In the genomic region with DNA sequence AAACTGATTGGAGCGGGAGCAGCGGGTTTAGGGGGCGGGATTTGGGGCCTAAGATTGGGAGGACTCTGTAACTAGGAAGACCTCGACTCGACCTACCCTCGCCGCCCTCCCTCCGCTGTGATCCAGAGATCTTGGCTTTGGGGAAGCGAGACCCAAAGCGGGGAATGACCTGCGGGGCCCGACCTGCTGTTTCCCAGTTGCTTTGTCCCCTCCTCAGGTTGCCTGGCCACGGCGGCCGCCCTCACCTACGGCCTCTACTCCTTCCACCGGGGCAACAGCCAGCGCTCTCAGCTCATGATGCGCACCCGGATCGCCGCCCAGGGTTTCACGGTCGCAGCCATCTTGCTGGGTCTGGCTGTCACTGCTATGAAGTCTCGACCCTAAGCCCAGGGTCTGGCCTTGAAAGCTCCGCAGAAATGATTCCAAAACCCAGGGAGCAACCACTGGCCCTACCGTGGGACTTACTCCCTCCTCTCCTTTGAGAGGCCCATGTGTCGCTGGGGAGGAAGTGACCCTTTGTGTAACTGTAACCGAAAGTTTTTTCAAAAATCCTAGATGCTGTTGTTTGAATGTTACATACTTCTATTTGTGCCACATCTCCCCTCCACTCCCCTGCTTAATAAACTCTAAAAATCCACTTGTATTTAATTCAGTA, we compare ENCODE assay signal across 1 cellular context.
TF ChIP-seq lines count a peak whose summit lies in the region.

No MANE protein-coding gene starts in this region.

TF ChIP-seq in HEK293, 187 proteins besides CTCF, POLR2A, EP300 and RAD21 (continued from another document and continues in another):
- TF ChIP-seq PATZ1 (tag by site-specific recombination; IDR thresholded peaks at IDR 0.05), result no peak; the same call in 1 of the 2 replicates
- TF ChIP-seq ZNF311 (tag by site-specific recombination; IDR thresholded peaks at IDR 0.05; ENCODE audit: borderline replicate concordance), result no peak
- TF ChIP-seq BCL11A (tag by site-specific recombination; IDR thresholded peaks at IDR 0.05; ENCODE audit: low read depth), result no peak; the same call in 1 of the 2 replicates
- TF ChIP-seq ZBTB17 (tag by site-specific recombination; IDR thresholded peaks at IDR 0.05), result no peak; the same call in 1 of the 2 replicates
- no peak for TF ChIP-seq GLI2 (tag by site-specific recombination; IDR thresholded peaks at IDR 0.05; ENCODE audit: borderline replicate concordance, low read depth)
- TF ChIP-seq ZNF274 (IDR thresholded peaks at IDR 0.05; ENCODE audit: low read length), result no peak
- TF ChIP-seq ZNF274 (tag by site-specific recombination; IDR thresholded peaks at IDR 0.05; ENCODE audit: borderline replicate concordance), result no peak
- no peak for TF ChIP-seq ZFHX2 (tag by site-specific recombination; conservative IDR thresholded peaks at IDR 0.05)
- TF ChIP-seq ZSCAN30 (tag by site-specific recombination; IDR thresholded peaks at IDR 0.05), result 0 out of 2 replicates have a peak, but pooled peaks have one; percentile 48
- TF ChIP-seq ZNF510 (tag by site-specific recombination; IDR thresholded peaks at IDR 0.05; ENCODE audit: insufficient replicate concordance), result no peak
- no peak for TF ChIP-seq ZNF701 (tag by site-specific recombination; IDR thresholded peaks at IDR 0.05)
- no peak for TF ChIP-seq ZSCAN4 (tag by site-specific recombination; IDR thresholded peaks at IDR 0.05)
- no peak for TF ChIP-seq ZNF26 (tag by site-specific recombination; IDR thresholded peaks at IDR 0.05)
- TF ChIP-seq ZNF10 (tag by site-specific recombination; IDR thresholded peaks at IDR 0.05), result no peak
- peak; percentile 77 for TF ChIP-seq ZBTB20 (tag by site-specific recombination; IDR thresholded peaks at IDR 0.05)
- no peak for TF ChIP-seq HOXD13 (CRISPR knock-in tag; IDR thresholded peaks at IDR 0.05; ENCODE audit: borderline replicate concordance)
- TF ChIP-seq SP3 (tag by site-specific recombination; IDR thresholded peaks at IDR 0.05), result peak; percentile 2; the same call in 1 of the 2 replicates
- 0 out of 2 replicates have a peak, but pooled peaks have one; percentile 3 for TF ChIP-seq ZBTB7A (tag by site-specific recombination; IDR thresholded peaks at IDR 0.05; ENCODE audit: low read depth)
- TF ChIP-seq GFI1B (tag by site-specific recombination; IDR thresholded peaks at IDR 0.05), result no peak
- TF ChIP-seq, protein P1, sequence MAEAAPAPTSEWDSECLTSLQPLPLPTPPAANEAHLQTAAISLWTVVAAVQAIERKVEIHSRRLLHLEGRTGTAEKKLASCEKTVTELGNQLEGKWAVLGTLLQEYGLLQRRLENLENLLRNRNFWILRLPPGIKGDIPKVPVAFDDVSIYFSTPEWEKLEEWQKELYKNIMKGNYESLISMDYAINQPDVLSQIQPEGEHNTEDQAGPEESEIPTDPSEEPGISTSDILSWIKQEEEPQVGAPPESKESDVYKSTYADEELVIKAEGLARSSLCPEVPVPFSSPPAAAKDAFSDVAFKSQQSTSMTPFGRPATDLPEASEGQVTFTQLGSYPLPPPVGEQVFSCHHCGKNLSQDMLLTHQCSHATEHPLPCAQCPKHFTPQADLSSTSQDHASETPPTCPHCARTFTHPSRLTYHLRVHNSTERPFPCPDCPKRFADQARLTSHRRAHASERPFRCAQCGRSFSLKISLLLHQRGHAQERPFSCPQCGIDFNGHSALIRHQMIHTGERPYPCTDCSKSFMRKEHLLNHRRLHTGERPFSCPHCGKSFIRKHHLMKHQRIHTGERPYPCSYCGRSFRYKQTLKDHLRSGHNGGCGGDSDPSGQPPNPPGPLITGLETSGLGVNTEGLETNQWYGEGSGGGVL (tag by site-specific recombination; IDR thresholded peaks at IDR 0.05), result peak; percentile 91
- TF ChIP-seq ZNF626 (tag by site-specific recombination; IDR thresholded peaks at IDR 0.05), result no peak
- peak; percentile 72; the same call in 1 of the 2 replicates for TF ChIP-seq KLF10 (tag by site-specific recombination; IDR thresholded peaks at IDR 0.05)
- TF ChIP-seq GLI4 (tag by site-specific recombination; IDR thresholded peaks at IDR 0.05), result no peak
- no peak for TF ChIP-seq KLF16 (tag by site-specific recombination; IDR thresholded peaks at IDR 0.05)
- no peak for TF ChIP-seq ZNF169 (tag by site-specific recombination; IDR thresholded peaks at IDR 0.05)
- TF ChIP-seq KLF7 (tag by site-specific recombination; IDR thresholded peaks at IDR 0.05; ENCODE audit: borderline replicate concordance), result no peak
- TF ChIP-seq REST (tag by site-specific recombination; IDR thresholded peaks at IDR 0.05), result no peak
- TF ChIP-seq ZNF2 (tag by site-specific recombination; IDR thresholded peaks at IDR 0.05), result peak; percentile 7; the same call in 1 of the 2 replicates
- no peak for TF ChIP-seq PRDM2 (tag by site-specific recombination; IDR thresholded peaks at IDR 0.05; ENCODE audit: borderline replicate concordance)
- TF ChIP-seq ZNF391 (tag by site-specific recombination; IDR thresholded peaks at IDR 0.05; ENCODE audit: borderline replicate concordance, low read depth), result no peak
- no peak for TF ChIP-seq RBAK (tag by site-specific recombination; IDR thresholded peaks at IDR 0.05)
- peak; percentile 97 for TF ChIP-seq ZNF341 (tag by site-specific recombination; IDR thresholded peaks at IDR 0.05; ENCODE audit: low read depth)
- TF ChIP-seq ZFP3 (tag by site-specific recombination; IDR thresholded peaks at IDR 0.05; ENCODE audit: low read depth), result no peak
- TF ChIP-seq ZBTB48 (tag by site-specific recombination; IDR thresholded peaks at IDR 0.05), result no peak
- TF ChIP-seq ZNF660 (tag by site-specific recombination; IDR thresholded peaks at IDR 0.05), result no peak
- TF ChIP-seq ZNF24 (tag by site-specific recombination; IDR thresholded peaks at IDR 0.05), result 0 out of 2 replicates have a peak, but pooled peaks have one; percentile 11
- no peak for TF ChIP-seq ZNF610 (tag by site-specific recombination; IDR thresholded peaks at IDR 0.05; ENCODE audit: borderline replicate concordance)
- TF ChIP-seq ZNF366 (tag by site-specific recombination; conservative IDR thresholded peaks at IDR 0.05), result no peak
- TF ChIP-seq ZNF350 (tag by site-specific recombination; IDR thresholded peaks at IDR 0.05), result no peak
- TF ChIP-seq PRDM1 (tag by site-specific recombination; IDR thresholded peaks at IDR 0.05), result no peak
- TF ChIP-seq, protein P2, sequence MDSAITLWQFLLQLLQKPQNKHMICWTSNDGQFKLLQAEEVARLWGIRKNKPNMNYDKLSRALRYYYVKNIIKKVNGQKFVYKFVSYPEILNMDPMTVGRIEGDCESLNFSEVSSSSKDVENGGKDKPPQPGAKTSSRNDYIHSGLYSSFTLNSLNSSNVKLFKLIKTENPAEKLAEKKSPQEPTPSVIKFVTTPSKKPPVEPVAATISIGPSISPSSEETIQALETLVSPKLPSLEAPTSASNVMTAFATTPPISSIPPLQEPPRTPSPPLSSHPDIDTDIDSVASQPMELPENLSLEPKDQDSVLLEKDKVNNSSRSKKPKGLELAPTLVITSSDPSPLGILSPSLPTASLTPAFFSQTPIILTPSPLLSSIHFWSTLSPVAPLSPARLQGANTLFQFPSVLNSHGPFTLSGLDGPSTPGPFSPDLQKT (IDR thresholded peaks at IDR 0.05; ENCODE audit: borderline replicate concordance, low read depth, low read length), result no peak
- TF ChIP-seq ZNF133 (tag by site-specific recombination; IDR thresholded peaks at IDR 0.05), result no peak
- TF ChIP-seq ZNF37A (tag by site-specific recombination; IDR thresholded peaks at IDR 0.05), result no peak
- 0 out of 2 replicates have a peak, but pooled peaks have one; percentile 26 for TF ChIP-seq SP7 (tag by site-specific recombination; IDR thresholded peaks at IDR 0.05)
